In genomic region chr21:21373969-21374368, GRCh38 we compare ENCODE assay signal across 1 cellular context.
TF ChIP-seq lines count a peak whose summit lies in the region.

No MANE protein-coding gene starts in this region.

TF ChIP-seq in SK-N-SH treated with all-trans-retinoic acid at 6 μM for 48 hours, 23 proteins besides CTCF, POLR2A, EP300 and RAD21 (continued from another document):
- TF ChIP-seq CSRNP3 (CRISPR knock-in tag; IDR thresholded peaks at IDR 0.05): no peak
- TF ChIP-seq SNAI2 (CRISPR knock-in tag; IDR thresholded peaks at IDR 0.05): no peak
